1 cellular context compared by ENCODE assay signal in genomic region chr6:15279047-15279661, GRCh38.
TF ChIP-seq lines count a peak whose summit lies in the region.

No MANE protein-coding gene starts in this region.

TF ChIP-seq in GM12878, 131 proteins besides CTCF, POLR2A, EP300 and RAD21:
- TF ChIP-seq MYB (IDR thresholded peaks at IDR 0.05; ENCODE audit: borderline replicate concordance, low read depth, low read length) (no peak), SREBF2 (IDR thresholded peaks at IDR 0.05; ENCODE audit: low read length) (no peak), CUX1 (IDR thresholded peaks at IDR 0.05; ENCODE audit: insufficient replicate concordance, low read depth, low read length) (no peak), ZNF622 (IDR thresholded peaks at IDR 0.05) (no peak), NKRF (conservative IDR thresholded peaks at IDR 0.05) (no peak), WRNIP1 (IDR thresholded peaks at IDR 0.05; ENCODE audit: borderline replicate concordance, low read depth, low read length) (no peak), CHD1 (IDR thresholded peaks at IDR 0.05; ENCODE audit: low read depth, low read length) (no peak), RFX5 (IDR thresholded peaks at IDR 0.05; ENCODE audit: low read depth, low read length) (no peak), CEBPB (IDR thresholded peaks at IDR 0.05; ENCODE audit: borderline replicate concordance in 1 of 2, low read depth in 2 of 2, low read length in 2 of 2) (no peak), BHLHE40 (IDR thresholded peaks at IDR 0.05; ENCODE audit: borderline replicate concordance in 1 of 2, low read depth in 2 of 2, low read length in 1 of 2) (no peak), NFYA (IDR thresholded peaks at IDR 0.05; ENCODE audit: borderline replicate concordance, low read depth, low read length) (no peak), RELA (IDR thresholded peaks at IDR 0.05; ENCODE audit: borderline replicate concordance, partially characterized antibody) (no peak), KLF5 (IDR thresholded peaks at IDR 0.05; ENCODE audit: partially characterized antibody) (no peak), PAX5 (IDR thresholded peaks at IDR 0.05; ENCODE audit: borderline replicate concordance, low read depth, low read length) (no peak), SMC3 (IDR thresholded peaks at IDR 0.05; ENCODE audit: borderline replicate concordance, low read length) (no peak), RB1 (IDR thresholded peaks at IDR 0.05; ENCODE audit: borderline replicate concordance) (no peak), SPI1 (IDR thresholded peaks at IDR 0.05; ENCODE audit: borderline replicate concordance, insufficient read depth, low read depth, low read length) (no peak), ELK1 (IDR thresholded peaks at IDR 0.05; ENCODE audit: low read depth, low read length) (no peak)
